ENCODE assay signal across 7 cellular contexts in the genomic region with DNA sequence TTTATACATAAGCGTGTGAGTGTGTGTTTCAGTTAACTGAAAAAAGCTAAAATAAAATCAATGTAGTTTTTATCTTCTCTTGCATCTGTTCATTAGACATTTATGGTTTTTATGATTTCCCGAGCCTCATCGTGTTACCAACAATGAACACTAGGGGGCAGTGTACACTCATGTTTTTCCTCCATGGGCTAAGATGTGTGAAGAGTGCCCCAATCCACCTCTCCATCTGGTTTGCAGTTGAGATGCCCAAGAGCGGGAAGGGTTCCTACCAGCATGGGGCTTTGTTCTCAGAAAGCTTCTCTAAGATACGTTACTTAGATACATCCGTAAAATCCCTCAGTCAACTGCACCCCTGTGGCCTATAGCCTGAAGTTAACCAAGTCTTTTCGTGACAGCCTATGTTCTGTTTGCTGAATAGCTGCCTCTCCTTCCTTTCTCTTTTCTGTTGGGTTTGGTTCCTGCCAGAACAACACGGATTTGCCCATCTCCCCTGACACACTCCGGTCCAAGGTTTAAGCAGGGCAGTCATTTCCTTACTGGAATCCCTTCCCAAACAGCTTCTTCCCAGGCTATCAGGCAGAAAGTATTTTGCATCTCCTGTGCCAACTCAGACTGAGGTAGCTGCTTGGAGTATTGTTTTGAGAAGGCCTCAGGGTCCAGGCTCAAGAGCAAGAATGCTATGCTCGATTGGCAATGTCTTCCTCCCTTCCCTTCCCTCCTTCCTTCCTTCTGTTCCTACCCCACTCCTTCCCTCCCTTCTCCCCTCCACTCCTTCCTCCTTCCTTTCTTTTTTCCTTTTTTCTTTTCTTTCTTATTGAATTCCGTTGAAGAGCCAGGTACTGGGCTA. TPM values are rescaled to one million over a fixed set of nuclear protein-coding genes. Genes with fewer than 3 reads are reported as not detected.
DNase-seq lines count a peak whose midpoint lies in the region; ATAC-seq, FAIRE-seq and TF ChIP-seq lines count a peak whose summit lies in the region.

No MANE protein-coding gene starts in this region.

- H3K79me2 ChIP-seq in hepatocyte, result no peaks in the 10 kb centered on the region

- ATAC-seq in HG02973 (IDR thresholded peaks at IDR 0.05; ENCODE audit: unreplicated experiment) (peak; percentile 48), HG03135 (IDR thresholded peaks at IDR 0.05; ENCODE audit: unreplicated experiment) (no peak)

- H3K9me3 ChIP-seq in hepatocyte (ENCODE audit: low read depth), result no peaks in the 10 kb centered on the region

- no peaks in the 10 kb centered on the region for H3K4me1 ChIP-seq in hepatocyte (ENCODE audit: insufficient read depth)

- peak; percentile 65 for FAIRE-seq in G401.6 (lab: Jason Lieb, UNC)

- H3K4me3 ChIP-seq in astrocyte of the cerebellum (ENCODE audit: low read depth, low read length) (no peak overlapping the region), hepatocyte (no peak overlapping the region)

- in situ Hi-C loops in astrocyte of the cerebellum (cut with HindIII; ENCODE audit: low sequenced_read_pairs), result no loop called here

- no peak overlapping the region for H3K27ac ChIP-seq in hepatocyte

- H3K36me3 ChIP-seq in hepatocyte (replicated peaks; ENCODE audit: insufficient read depth, low read depth), result no peaks in the 10 kb centered on the region

- H3K9me2 ChIP-seq in hepatocyte (replicated peaks; ENCODE audit: insufficient read depth), result no peaks in the 10 kb centered on the region

- TF ChIP-seq CTCF in astrocyte of the cerebellum (IDR thresholded peaks at IDR 0.05; ENCODE audit: low read depth, low read length, missing control alignments) (peak; percentile 78), hepatocyte (IDR thresholded peaks at IDR 0.05; ENCODE audit: poor library complexity) (peak; percentile 77)

- no peak overlapping the region for H3K4me2 ChIP-seq in hepatocyte

- WGBS in hepatocyte (ENCODE audit: low lambda C conversion rate, missing lambda C conversion rate), result 51% methylated on average over 11 of the region's 11 CpGs

- H3K27me3 ChIP-seq in hepatocyte, result no peaks in the 10 kb centered on the region

- H2AFZ ChIP-seq in hepatocyte, result no peak overlapping the region

- H4K20me1 ChIP-seq in hepatocyte (ENCODE audit: insufficient read depth, poor library complexity, severe bottlenecking), result no peaks in the 10 kb centered on the region

- peak; percentile 64 to 67 for DNase-seq in SHP77 (lab: John Stamatoyannopoulos, UW)
- peak; percentile 32 for DNase-seq in astrocyte of the cerebellum (ENCODE audit: low read depth)
- DNase-seq in hepatocyte (ENCODE audit: low spot score), result peak; percentile 74
- DNase-seq in stimulated activated CD4-positive, alpha-beta T cell treated with anti-CD3 and anti-CD28 coated beads, Interleukin-12 subunit alpha, Interleukin-12 subunit beta, amount 100 ng/mL, for 48 hours (ENCODE audit: low read depth in 2 of 3, low spot score in 1 of 3), result peak in 2 of 3 donors; percentile 18 to 62

RNA-seq across cellular contexts. Expression of a gene that starts 12.9 kb away (rescaled TPM):
- total RNA-seq in hepatocyte, result 39.6 and 60.2 TPM in 2 replicates
- polyA plus RNA-seq in hepatocyte, result 45.5 and 45.6 TPM in 2 replicates
